In genomic region chr14:92005019-92005418, GRCh38 we compare ENCODE assay signal across 24 cellular contexts. TPM values are rescaled to one million over a fixed set of nuclear protein-coding genes. Genes with fewer than 3 reads are reported as not detected.
DNase-seq lines count a peak whose midpoint lies in the region; ATAC-seq and TF ChIP-seq lines count a peak whose summit lies in the region.
"Had no signal": no experiment of that assay in that cellular context is flagged by ENCODE, and none has a peak within 500 bp of the region (broad histone marks: within the 10 kb centered on the region; RNA-seq: fewer than 3 reads in every experiment).

No MANE protein-coding gene starts in this region.

- no peak overlapping the region for H2BK5ac ChIP-seq in IMR-90 (ENCODE audit: low read depth, low read length, poor library complexity, severe bottlenecking)

- H2BK15ac ChIP-seq in IMR-90 (ENCODE audit: low read depth, low read length) = no peak overlapping the region

- TF ChIP-seq POLR2A in IMR-90 (IDR thresholded peaks at IDR 0.05; ENCODE audit: low read depth, low read length) = no peak

- H3K27ac ChIP-seq in A673 (ENCODE audit: low read depth, low read length, poor library complexity, severe bottlenecking) (no peak overlapping the region), IMR-90 (ENCODE audit: insufficient read depth, low read length) (no peak overlapping the region)
- H3K27ac ChIP-seq: HL-60, PC-9, SK-N-MC, skin epidermis, stomach had no signal

- dilution Hi-C loops in IMR-90 (cut with HindIII; ENCODE audit: low sequenced_read_pairs, unreplicated experiment) = no loop called here

- H3K4me3 ChIP-seq in A673 (ENCODE audit: low read depth, low read length, poor library complexity, severe bottlenecking) (no peak overlapping the region), IMR-90 (ENCODE audit: insufficient read depth, low read depth, low read length) (no peak overlapping the region)
- H3K4me3 ChIP-seq: PC-9, SK-N-MC, skin epidermis, stomach had no signal

- no peak for DNase-seq in activated CD8-positive, alpha-beta T cell treated with anti-CD3 and anti-CD28 coated beads for 36 hours
- DNase-seq in activated CD8-positive, alpha-beta T cell treated with anti-CD3 and anti-CD28 coated beads, Interleukin-2, amount 10 ng/mL, durations not matched to agents 7 days and 5 days = no peak
- no peak for DNase-seq in A673 (ENCODE audit: low spot score)
- no peak for DNase-seq in IMR-90
- DNase-seq in activated naive CD8-positive, alpha-beta T cell treated with anti-CD3 and anti-CD28 coated beads, Interleukin-2, amount 50 U/mL, for 24 hours = no peak
- no peak for DNase-seq in AG20443 (ENCODE audit: low spot score)
- DNase-seq in NCI-H526 (lab: John Stamatoyannopoulos, UW) = no peak
- DNase-seq in NCI-H2081 (lab: John Stamatoyannopoulos, UW) = no peak
- DNase-seq: cortex of kidney; DMS79; effector memory CD8-positive, alpha-beta T cell; immature natural killer cell; left colon; NCI-H1417; NCI-H2029 treated with DMSO at 0.1 percent for 48 hours; NCI-H69; nephron progenitor cell; PC-9; stomach had no signal

- H4K20me1 ChIP-seq in IMR-90 (ENCODE audit: insufficient read depth, low read length) = no peaks in the 10 kb centered on the region

- H3K14ac ChIP-seq in IMR-90 (replicated peaks; ENCODE audit: low read depth, low read length) = no peak overlapping the region

- H3K56ac ChIP-seq in IMR-90 (ENCODE audit: extremely low read depth, insufficient read depth, low read length) = no peak overlapping the region

- H3K9me3 ChIP-seq in A673 (ENCODE audit: low read depth, low read length, poor library complexity, severe bottlenecking) = no peaks in the 10 kb centered on the region
- no peaks in the 10 kb centered on the region for H3K9me3 ChIP-seq in IMR-90 (ENCODE audit: control insufficient read depth, insufficient read depth, low read length)
- H3K9me3 ChIP-seq: stomach had no signal

- 93% methylated on average over 3 of the region's 5 CpGs; no CpG with 5 or more reads in 1 of the 2 experiments for WGBS in IMR-90 (ENCODE audit: extremely low coverage in 2 of 2, insufficient read length in 1 of 2), 2 experiments

- no peak for TF ChIP-seq CTCF in activated CD8-positive, alpha-beta T cell treated with anti-CD3 and anti-CD28 coated beads for 36 hours (IDR thresholded peaks at IDR 0.05)
- TF ChIP-seq CTCF in A673 (conservative IDR thresholded peaks at IDR 0.05; ENCODE audit: low read depth, low read length) (no peak), IMR-90 (conservative IDR thresholded peaks at IDR 0.05; ENCODE audit: low read depth, low read length) (no peak)

- peak overlapping the region; percentile 84 for H3K27ac Mint-ChIP-seq in activated CD8-positive, alpha-beta T cell treated with anti-CD3 and anti-CD28 coated beads for 36 hours
- no peak overlapping the region for H3K27ac Mint-ChIP-seq in activated CD8-positive, alpha-beta T cell treated with anti-CD3 and anti-CD28 coated beads, Interleukin-2, amount 10 ng/mL, durations not matched to agents 7 days and 5 days
- H3K27ac Mint-ChIP-seq in activated naive CD8-positive, alpha-beta T cell treated with anti-CD3 and anti-CD28 coated beads, Interleukin-2, amount 50 U/mL, for 24 hours = peak overlapping the region; percentile 49
- H3K27ac Mint-ChIP-seq: activated T-helper 1 cell treated with anti-CD3 and anti-CD28 coated beads, Interleukin-12 subunit alpha, Interleukin-12 subunit beta, Interleukin-2, Interleukin-4 antibody, amounts not matched to agents 30 ng/mL and 10 ng/mL and 1 ng/mL, durations not matched to agents 14 hours and 24 hours and 36 hours; B cell; effector memory CD8-positive, alpha-beta T cell had no signal

- no peaks in the 10 kb centered on the region for H3K27me3 Mint-ChIP-seq in activated CD8-positive, alpha-beta T cell treated with anti-CD3 and anti-CD28 coated beads for 36 hours
- no peaks in the 10 kb centered on the region for H3K27me3 Mint-ChIP-seq in activated CD8-positive, alpha-beta T cell treated with anti-CD3 and anti-CD28 coated beads, Interleukin-2, amount 10 ng/mL, durations not matched to agents 7 days and 5 days (ENCODE audit: low read depth)
- no peaks in the 10 kb centered on the region for H3K27me3 Mint-ChIP-seq in activated naive CD8-positive, alpha-beta T cell treated with anti-CD3 and anti-CD28 coated beads, Interleukin-2, amount 50 U/mL, for 24 hours
- H3K27me3 Mint-ChIP-seq: B cell; effector memory CD8-positive, alpha-beta T cell had no signal

- peaks cover 43% of the 10 kb centered on the region for H3K4me1 Mint-ChIP-seq in activated CD8-positive, alpha-beta T cell treated with anti-CD3 and anti-CD28 coated beads for 36 hours (ENCODE audit: low read depth)
- H3K4me1 Mint-ChIP-seq in activated CD8-positive, alpha-beta T cell treated with anti-CD3 and anti-CD28 coated beads, Interleukin-2, amount 10 ng/mL, durations not matched to agents 7 days and 5 days (ENCODE audit: low read depth) = peaks cover 30% of the 10 kb centered on the region
- peaks cover 36% of the 10 kb centered on the region for H3K4me1 Mint-ChIP-seq in activated naive CD8-positive, alpha-beta T cell treated with anti-CD3 and anti-CD28 coated beads, Interleukin-2, amount 50 U/mL, for 24 hours
- H3K4me1 Mint-ChIP-seq: B cell, nephron progenitor cell had no signal

- H3K36me3 ChIP-seq in A673 (ENCODE audit: insufficient read depth, low read length, poor library complexity, severe bottlenecking) = peaks cover 23% of the 10 kb centered on the region
- peaks cover 16% of the 10 kb centered on the region for H3K36me3 ChIP-seq in IMR-90 (ENCODE audit: control insufficient read depth, insufficient read depth, low read length)

- H3K4me2 ChIP-seq in IMR-90 (ENCODE audit: low read depth, low read length) = no peak overlapping the region
- H3K4me2 ChIP-seq: PC-9 had no signal

- H2AFZ ChIP-seq in IMR-90 (replicated peaks; ENCODE audit: low read length, poor library complexity) = no peak overlapping the region
- H2AFZ ChIP-seq: PC-9 had no signal

- no peak overlapping the region for H4K91ac ChIP-seq in IMR-90 (ENCODE audit: insufficient read depth, low read depth, low read length)

- intact Hi-C loops in activated CD8-positive, alpha-beta T cell treated with anti-CD3 and anti-CD28 coated beads for 36 hours (cut with micrococcal nuclease) = no loop called here
- intact Hi-C loops in A673 (cut with micrococcal nuclease; ENCODE audit: unreplicated experiment) = no loop called here
- intact Hi-C loops in IMR-90 (cut with micrococcal nuclease) = no loop called here

- no peak for TF ChIP-seq RAD21 in IMR-90 (IDR thresholded peaks at IDR 0.05; ENCODE audit: low read length)

- peaks cover 41% of the 10 kb centered on the region for H3K36me3 Mint-ChIP-seq in activated CD8-positive, alpha-beta T cell treated with anti-CD3 and anti-CD28 coated beads for 36 hours (ENCODE audit: low read depth)
- H3K36me3 Mint-ChIP-seq in activated CD8-positive, alpha-beta T cell treated with anti-CD3 and anti-CD28 coated beads, Interleukin-2, amount 10 ng/mL, durations not matched to agents 7 days and 5 days (ENCODE audit: low read depth) = peaks cover 54% of the 10 kb centered on the region
- H3K36me3 Mint-ChIP-seq in activated naive CD8-positive, alpha-beta T cell treated with anti-CD3 and anti-CD28 coated beads, Interleukin-2, amount 50 U/mL, for 24 hours (ENCODE audit: low read depth) = peaks cover 43% of the 10 kb centered on the region

- peak; percentile 34 for ATAC-seq in activated CD8-positive, alpha-beta T cell treated with anti-CD3 and anti-CD28 coated beads for 36 hours
- no peak for ATAC-seq in activated CD8-positive, alpha-beta T cell treated with anti-CD3 and anti-CD28 coated beads, Interleukin-2, amount 10 ng/mL, durations not matched to agents 7 days and 5 days
- ATAC-seq in IMR-90 (ENCODE audit: low read depth) = no peak
- ATAC-seq in activated naive CD8-positive, alpha-beta T cell treated with anti-CD3 and anti-CD28 coated beads, Interleukin-2, amount 50 U/mL, for 24 hours = no peak
- ATAC-seq: effector memory CD8-positive, alpha-beta T cell; left colon had no signal

- H4K5ac ChIP-seq in IMR-90 (ENCODE audit: low read depth, low read length) = no peak overlapping the region

- in situ Hi-C loops in IMR-90 (cut with MboI; ENCODE audit: low sequenced_read_pairs) = loop anchor here (25.0 kb wide), 1 partner anchor 518 kb away; no protein-coding TSS in a partner anchor

- no peak overlapping the region for H2BK20ac ChIP-seq in IMR-90 (ENCODE audit: low read depth, low read length)

- CTCF ChIA-PET in activated CD8-positive, alpha-beta T cell treated with anti-CD3 and anti-CD28 coated beads for 36 hours (lab: Charles Lee) = interaction anchor here (0.6 to 2.3 kb wide), 9 partner anchors 8 to 359 kb away, joined by 3 to 26 read pairs (median 3); no protein-coding TSS in a partner anchor
- CTCF ChIA-PET in activated CD8-positive, alpha-beta T cell treated with anti-CD3 and anti-CD28 coated beads, Interleukin-2, amount 10 ng/mL, durations not matched to agents 7 days and 5 days (lab: Charles Lee) = interaction anchor here (1.1 to 2.7 kb wide), 4 partner anchors 8 to 101 kb away, joined by 3 to 27 read pairs (median 3); partner anchors contain the start of gene ATXN3
- CTCF ChIA-PET in A673 (lab: Charles Lee) (no interaction called here), IMR-90 (lab: Yijun Ruan, JAX) (interaction anchor here (3.5 kb wide), 1 partner anchor 8 kb away, joined by 16 read pairs; no protein-coding TSS in a partner anchor)

- no peak overlapping the region for H3K23ac ChIP-seq in IMR-90 (ENCODE audit: low read depth, low read length)

- BruUV-seq in A673 (replicated peaks; lab: Mats Ljungman, UMichigan) (TSS peak; percentile 42), IMR-90 (replicated peaks; lab: Mats Ljungman, UMichigan) (TSS peak; percentile 66)

- H3K9me3 Mint-ChIP-seq in activated CD8-positive, alpha-beta T cell treated with anti-CD3 and anti-CD28 coated beads for 36 hours = no peaks in the 10 kb centered on the region
- no peaks in the 10 kb centered on the region for H3K9me3 Mint-ChIP-seq in activated CD8-positive, alpha-beta T cell treated with anti-CD3 and anti-CD28 coated beads, Interleukin-2, amount 10 ng/mL, durations not matched to agents 7 days and 5 days (ENCODE audit: insufficient read depth)
- H3K9me3 Mint-ChIP-seq in activated naive CD8-positive, alpha-beta T cell treated with anti-CD3 and anti-CD28 coated beads, Interleukin-2, amount 50 U/mL, for 24 hours = no peaks in the 10 kb centered on the region
- H3K9me3 Mint-ChIP-seq: activated T-helper 1 cell treated with anti-CD3 and anti-CD28 coated beads, Interleukin-12 subunit alpha, Interleukin-12 subunit beta, Interleukin-2, Interleukin-4 antibody, amounts not matched to agents 30 ng/mL and 10 ng/mL and 1 ng/mL, durations not matched to agents 14 hours and 24 hours and 36 hours; effector memory CD8-positive, alpha-beta T cell; immature natural killer cell; nephron progenitor cell had no signal

- POLR2A ChIA-PET in activated CD8-positive, alpha-beta T cell treated with anti-CD3 and anti-CD28 coated beads for 36 hours (lab: Charles Lee) = interaction anchor here (0.6 to 2.0 kb wide), 6 partner anchors 8 to 104 kb away, joined by 3 to 4 read pairs (median 3); no protein-coding TSS in a partner anchor
- POLR2A ChIA-PET in activated CD8-positive, alpha-beta T cell treated with anti-CD3 and anti-CD28 coated beads, Interleukin-2, amount 10 ng/mL, durations not matched to agents 7 days and 5 days (lab: Charles Lee) = interaction anchor here (1.3 kb wide), 1 partner anchor 13 kb away, joined by 4 read pairs; no protein-coding TSS in a partner anchor
- POLR2A ChIA-PET in A673 (lab: Charles Lee; ENCODE audit: low non-redundant PET) (no interaction called here), IMR-90 (lab: Charles Lee; ENCODE audit: unreplicated experiment) (no interaction called here)

- H4K8ac ChIP-seq in IMR-90 (ENCODE audit: low read depth in 2 of 2, low read length in 2 of 2) = no peak overlapping the region

- peak overlapping the region; percentile 56 for H3K4me3 Mint-ChIP-seq in activated CD8-positive, alpha-beta T cell treated with anti-CD3 and anti-CD28 coated beads for 36 hours
- H3K4me3 Mint-ChIP-seq in activated CD8-positive, alpha-beta T cell treated with anti-CD3 and anti-CD28 coated beads, Interleukin-2, amount 10 ng/mL, durations not matched to agents 7 days and 5 days = no peak overlapping the region
- H3K4me3 Mint-ChIP-seq in activated naive CD8-positive, alpha-beta T cell treated with anti-CD3 and anti-CD28 coated beads, Interleukin-2, amount 50 U/mL, for 24 hours = peak overlapping the region; percentile 37
- H3K4me3 Mint-ChIP-seq: activated T-helper 1 cell treated with anti-CD3 and anti-CD28 coated beads, Interleukin-12 subunit alpha, Interleukin-12 subunit beta, Interleukin-2, Interleukin-4 antibody, amounts not matched to agents 30 ng/mL and 10 ng/mL and 1 ng/mL, durations not matched to agents 14 hours and 24 hours and 36 hours; B cell; effector memory CD8-positive, alpha-beta T cell; immature natural killer cell; nephron progenitor cell had no signal

- H2AK9ac ChIP-seq in IMR-90 (replicated peaks; ENCODE audit: low read depth, low read length, poor library complexity) = no peak overlapping the region

- H3K9ac ChIP-seq in IMR-90 (ENCODE audit: low read depth, low read length) = no peak overlapping the region

- 0 out of 2 replicates have a peak, but pooled peaks cover 3% of the 10 kb centered on the region for H3K9me1 ChIP-seq in IMR-90 (ENCODE audit: insufficient read depth, low read length)

- no peak overlapping the region for H2BK120ac ChIP-seq in IMR-90 (ENCODE audit: low read depth, low read length)

- H3K79me1 ChIP-seq in IMR-90 (ENCODE audit: low read depth in 1 of 2, low read length in 2 of 2) = peaks cover 6% of the 10 kb centered on the region in 2 experiments; a peak in 2 of 4 replicates

- no peaks in the 10 kb centered on the region for H3K27me3 ChIP-seq in A673 (replicated peaks; ENCODE audit: insufficient read depth, low read depth, low read length, poor library complexity)
- no peaks in the 10 kb centered on the region for H3K27me3 ChIP-seq in IMR-90 (ENCODE audit: control insufficient read depth, insufficient read depth, low read length)
- H3K27me3 ChIP-seq: stomach had no signal

- H3K4me1 ChIP-seq in A673 (ENCODE audit: insufficient read depth, low read length, poor library complexity, severe bottlenecking) = peaks cover 2% of the 10 kb centered on the region
- H3K4me1 ChIP-seq in IMR-90 (ENCODE audit: control insufficient read depth, insufficient read depth, low read length) = no peaks in the 10 kb centered on the region

- no peak overlapping the region for H3K18ac ChIP-seq in IMR-90 (ENCODE audit: low read depth, low read length)

- no peak overlapping the region for H3K4ac ChIP-seq in IMR-90 (ENCODE audit: low read depth, low read length)

- no peak overlapping the region for H2AK5ac ChIP-seq in IMR-90 (ENCODE audit: low read depth, low read length)

RNA-seq across cellular contexts. Expression of gene TRIP11, which starts 34.8 kb away (rescaled TPM):
- 10 to 100 TPM; 33.5 to 35.5 TPM for total RNA-seq in activated CD8-positive, alpha-beta T cell treated with anti-CD3 and anti-CD28 coated beads for 36 hours
- 10 to 100 TPM; 43.6 to 44.5 TPM for total RNA-seq in activated CD8-positive, alpha-beta T cell treated with anti-CD3 and anti-CD28 coated beads, Interleukin-2, amount 10 ng/mL, durations not matched to agents 7 days and 5 days
- total RNA-seq in A673 (2021) (39.7 and 46.9 TPM in 2 replicates), IMR-90 (2012; rRNA removed) (53.0 and 83.5 TPM in 2 replicates)
- 6.8 and 7.5 TPM in 2 replicates for polyA plus RNA-seq in IMR-90 (2012; rRNA removed)
- polyA plus RNA-seq in IMR-90 (2012; cell fraction: cytosol; rRNA removed) = 2.0 TPM in 2 replicates
- polyA plus RNA-seq in IMR-90 (2012; cell fraction: nucleus; rRNA removed; ENCODE audit: low replicate concordance) = 0.98 and 5.6 TPM in 2 replicates

RNA-seq across cellular contexts. Expression of gene FBLN5, which starts 57.5 kb away (rescaled TPM):
- 1 to 10 TPM; 1.3 to 1.4 TPM for total RNA-seq in activated CD8-positive, alpha-beta T cell treated with anti-CD3 and anti-CD28 coated beads for 36 hours
- 1 to 10 TPM; 1.6 to 2.6 TPM for total RNA-seq in activated CD8-positive, alpha-beta T cell treated with anti-CD3 and anti-CD28 coated beads, Interleukin-2, amount 10 ng/mL, durations not matched to agents 7 days and 5 days
- total RNA-seq in A673 (2021) (10.7 and 15.7 TPM in 2 replicates), IMR-90 (2012; rRNA removed) (9.7 and 10.6 TPM in 2 replicates)
- polyA plus RNA-seq in IMR-90 (2012; rRNA removed) = 68.1 and 76.4 TPM in 2 replicates
- polyA plus RNA-seq in IMR-90 (2012; cell fraction: cytosol; rRNA removed) = 70.9 and 119 TPM in 2 replicates
- 25.1 and 44.9 TPM in 2 replicates for polyA plus RNA-seq in IMR-90 (2012; cell fraction: nucleus; rRNA removed; ENCODE audit: low replicate concordance)
- total RNA-seq: PC-9 had no signal

Comparison
In these comparisons a context has a peak if more than half of its experiments do, and no peak if none do; other contexts are left out.
1. POLR2A ChIA-PET loops: an anchor here in activated CD8-positive, alpha-beta T cell treated with anti-CD3 and anti-CD28 coated beads for 36 hours (0.6 to 2.0 kb wide) and activated CD8-positive, alpha-beta T cell treated with anti-CD3 and anti-CD28 coated beads, Interleukin-2, amount 10 ng/mL, durations not matched to agents 7 days and 5 days (1.3 kb wide); none called in A673 and IMR-90.